In the genomic region with DNA sequence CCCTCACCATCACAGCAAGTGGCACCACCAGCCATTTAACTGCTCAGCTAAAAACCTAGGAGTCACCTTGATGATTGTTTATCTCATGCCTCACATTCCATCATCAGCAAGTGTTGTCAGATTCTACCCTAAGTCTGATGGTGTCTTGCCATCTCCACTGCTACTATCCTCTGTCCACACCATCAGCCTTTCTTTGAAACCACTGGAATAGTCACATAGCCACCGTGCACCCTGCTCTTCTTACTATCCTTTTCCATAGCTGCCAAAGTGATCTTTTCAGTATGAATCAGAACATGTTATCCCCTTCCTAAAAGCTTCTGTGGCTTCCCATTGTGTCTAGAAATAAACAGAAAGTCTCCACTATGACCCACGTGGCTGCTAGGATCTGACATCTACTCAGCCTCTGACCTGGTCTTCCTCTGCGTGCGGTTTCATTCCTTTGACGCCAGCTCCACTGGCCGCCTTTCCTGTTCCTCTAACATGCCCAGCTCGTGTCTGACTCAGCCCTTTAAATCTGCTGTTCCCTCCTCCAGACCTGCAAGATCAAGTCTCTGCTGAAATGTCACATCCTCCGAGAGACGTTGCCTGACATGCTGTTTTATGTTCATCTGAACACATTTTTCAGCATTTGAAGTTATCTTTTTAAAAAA, we compare ENCODE assay signal across 9 cellular contexts. TPM values are rescaled to one million over a fixed set of nuclear protein-coding genes. Genes with fewer than 3 reads are reported as not detected.
DNase-seq lines count a peak whose midpoint lies in the region; ATAC-seq and TF ChIP-seq lines count a peak whose summit lies in the region.
"Had no signal": no experiment of that assay in that cellular context is flagged by ENCODE, and none has a peak within 500 bp of the region (broad histone marks: within the 10 kb centered on the region; RNA-seq: fewer than 3 reads in every experiment).

No MANE protein-coding gene starts in this region.

- ATAC-seq in HG03354 (IDR thresholded peaks at IDR 0.05; ENCODE audit: poor library complexity, severe bottlenecking, unreplicated experiment): no peak

- H3K36me3 ChIP-seq in brain microvascular endothelial cell (replicated peaks): no peaks in the 10 kb centered on the region

- peaks cover 6% of the 10 kb centered on the region for H3K4me1 Mint-ChIP-seq in activated T-cell treated with anti-CD3 and anti-CD28 coated beads, Interleukin-2, amount 50 U/mL, for 24 hours (ENCODE audit: low read depth)

- no peak overlapping the region for H3K4me3 ChIP-seq in brain microvascular endothelial cell (ENCODE audit: low read depth, low read length)

- no peaks in the 10 kb centered on the region for H3K36me3 Mint-ChIP-seq in activated T-cell treated with anti-CD3 and anti-CD28 coated beads, Interleukin-2, amount 50 U/mL, for 24 hours (ENCODE audit: low read depth)

- H3K4me3 Mint-ChIP-seq in activated T-cell treated with anti-CD3 and anti-CD28 coated beads, Interleukin-2, amount 50 U/mL, for 24 hours: no peak overlapping the region

- in situ Hi-C loops in brain microvascular endothelial cell (cut with HindIII; ENCODE audit: low pct_ligation_motif_present, low sequenced_read_pairs): no loop called here

- TF ChIP-seq CTCF in brain microvascular endothelial cell (IDR thresholded peaks at IDR 0.05; ENCODE audit: low read depth, low read length, missing control alignments): no peak

- H3K9me3 Mint-ChIP-seq in activated T-cell treated with anti-CD3 and anti-CD28 coated beads, Interleukin-2, amount 50 U/mL, for 24 hours: no peaks in the 10 kb centered on the region

- DNase-seq in activated T-cell treated with anti-CD3 and anti-CD28 coated beads, Interleukin-2, amount 50 U/mL, for 48 hours: peak; percentile 32 to 38
- no peak for DNase-seq in activated T-cell treated with anti-CD3 and anti-CD28 coated beads, Interleukin-2, amount 50 U/mL, for 24 hours
- DNase-seq in brain microvascular endothelial cell: peak; percentile 59
- DNase-seq in medulla oblongata (ENCODE audit: extremely low spot score): peak; percentile 83
- peak; percentile 69 for DNase-seq in ureter (ENCODE audit: low spot score)
- no peak for DNase-seq in epidermal melanocyte (ENCODE audit: insufficient read length, low spot score)
- no peak for DNase-seq in NCI-H345 (lab: John Stamatoyannopoulos, UW)
- DNase-seq: NCI-H2227 treated with DMSO at 0.1 percent for 48 hours had no signal

- H3K27ac Mint-ChIP-seq in activated T-cell treated with anti-CD3 and anti-CD28 coated beads, Interleukin-2, amount 50 U/mL, for 24 hours: no peak overlapping the region

- H3K27me3 ChIP-seq in brain microvascular endothelial cell (replicated peaks): no peaks in the 10 kb centered on the region

- H3K27ac ChIP-seq in brain microvascular endothelial cell: no peak overlapping the region

- peaks cover 4% of the 10 kb centered on the region for H3K27me3 Mint-ChIP-seq in activated T-cell treated with anti-CD3 and anti-CD28 coated beads, Interleukin-2, amount 50 U/mL, for 24 hours

RNA-seq across cellular contexts. Expression of a gene that starts 16.5 kb away (rescaled TPM):
- total RNA-seq in ureter: 34.2 TPM

RNA-seq across cellular contexts. Expression of a gene that starts 31.8 kb away (rescaled TPM):
- total RNA-seq in ureter: 15.6 TPM

Comparison
In these comparisons a context has a peak if more than half of its experiments do, and no peak if none do; other contexts are left out.
1. DNase-seq: peak in activated T-cell treated with anti-CD3 and anti-CD28 coated beads, Interleukin-2, amount 50 U/mL, for 48 hours (2 of 2), brain microvascular endothelial cell (single experiment), medulla oblongata (single experiment) and ureter (single experiment); none in activated T-cell treated with anti-CD3 and anti-CD28 coated beads, Interleukin-2, amount 50 U/mL, for 24 hours (single experiment), epidermal melanocyte (single experiment) and NCI-H345 (single experiment).